ENCODE assay signal across 8 cellular contexts in the genomic region with DNA sequence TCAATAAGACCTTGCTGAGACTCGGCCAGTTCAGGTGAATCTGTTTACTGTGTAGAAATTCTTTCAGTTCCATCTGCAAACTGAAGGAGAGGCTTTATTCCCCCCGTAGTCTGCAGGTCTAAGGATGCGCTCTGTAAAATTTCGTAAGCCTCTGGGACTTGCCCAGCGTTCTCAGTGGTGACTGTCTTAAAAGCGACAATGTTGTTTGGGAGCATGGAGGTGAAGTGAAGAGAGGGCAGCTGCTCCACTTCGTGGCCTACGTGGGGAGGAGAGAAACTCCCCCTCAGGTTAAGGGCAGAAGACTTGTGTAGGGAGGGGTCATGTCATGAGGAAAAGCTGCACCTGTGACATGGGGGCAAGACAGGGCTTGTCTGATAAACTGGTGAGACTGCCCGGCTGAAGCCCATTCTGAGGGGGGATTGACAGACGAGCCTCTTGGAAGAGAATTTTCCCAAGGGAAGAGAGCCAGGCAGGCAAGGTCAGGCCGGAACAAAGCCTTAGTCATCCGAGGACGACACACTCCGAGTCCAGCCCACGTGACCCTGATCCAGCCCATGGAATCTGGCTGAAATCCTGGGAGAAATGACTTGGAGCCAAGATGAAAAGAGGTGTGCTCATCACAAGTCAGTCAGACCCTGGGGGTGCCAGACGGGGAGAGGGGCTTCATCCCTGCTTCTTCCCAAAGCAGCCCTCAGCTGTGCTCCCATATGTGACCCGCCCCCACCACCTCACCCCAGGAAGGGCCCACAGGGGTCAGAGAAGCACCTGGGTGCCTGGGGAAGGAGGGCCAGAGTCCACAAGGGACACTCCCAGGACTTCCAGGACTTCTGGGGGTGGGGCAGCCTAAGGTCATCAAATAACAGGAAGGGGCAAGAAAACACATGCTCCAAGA.
DNase-seq lines count a peak whose midpoint lies in the region; ATAC-seq and TF ChIP-seq lines count a peak whose summit lies in the region.

No MANE protein-coding gene starts in this region.

- H3K27ac Mint-ChIP-seq in WTC11, result peak overlapping the region; percentile 52
- H3K27ac Mint-ChIP-seq in glutamatergic neuron (ENCODE audit: unreplicated experiment), result peak overlapping the region; percentile 6

- H3K9me3 Mint-ChIP-seq in WTC11 (peaks cover 26% of the 10 kb centered on the region), glutamatergic neuron (ENCODE audit: unreplicated experiment) (peaks cover 2% of the 10 kb centered on the region)

- CTCF ChIA-PET in WTC11 (lab: Charles Lee), result interaction anchor here (1.1 to 1.4 kb wide), 3 partner anchors 18 to 250 kb away, joined by 3 to 8 read pairs (median 4); no protein-coding TSS in a partner anchor

- H3K27me3 Mint-ChIP-seq in WTC11 (ENCODE audit: low read depth), result peaks cover 3% of the 10 kb centered on the region
- peaks cover 8% of the 10 kb centered on the region for H3K27me3 Mint-ChIP-seq in glutamatergic neuron (ENCODE audit: unreplicated experiment)

- no peak; the same call in 1 of the 2 replicates for ATAC-seq in WTC11
- ATAC-seq in activated CD4-positive, CD25-positive, alpha-beta regulatory T cell treated with anti-CD3 and anti-CD28 coated beads, Interleukin-2, amount 50 U/mL, for 24 hours, result no peak

- H3K4me3 Mint-ChIP-seq in WTC11, result no peak overlapping the region
- H3K4me3 Mint-ChIP-seq in glutamatergic neuron (ENCODE audit: unreplicated experiment), result peak overlapping the region; percentile 40

- H3K4me1 Mint-ChIP-seq in WTC11, result peaks cover 28% of the 10 kb centered on the region
- peaks cover 28% of the 10 kb centered on the region for H3K4me1 Mint-ChIP-seq in glutamatergic neuron (ENCODE audit: low read depth, unreplicated experiment)

- POLR2A ChIA-PET in WTC11 (lab: Charles Lee), result no interaction called here

- TF ChIP-seq CTCF in WTC11 (IDR thresholded peaks at IDR 0.05) (no peak), glutamatergic neuron (IDR thresholded peaks at IDR 0.05; ENCODE audit: partially characterized antibody, unreplicated experiment) (no peak), GM13976 (IDR thresholded peaks at IDR 0.05; ENCODE audit: borderline replicate concordance, control extremely low read depth, extremely low read depth, insufficient read depth, missing control alignments) (no peak)

- in situ Hi-C loops in GM13976 (cut with MboI; ENCODE audit: low sequenced_read_pairs, unreplicated experiment), result no loop called here

- H3K36me3 Mint-ChIP-seq in WTC11, result peaks cover 25% of the 10 kb centered on the region
- peaks cover 4% of the 10 kb centered on the region for H3K36me3 Mint-ChIP-seq in glutamatergic neuron (ENCODE audit: unreplicated experiment)

- DNase-seq in H4 (ENCODE audit: low spot score), result peak; percentile 84
- DNase-seq in WTC11 (ENCODE audit: low spot score), result no peak
- DNase-seq in glutamatergic neuron, result peak; percentile 47
- DNase-seq in pons (ENCODE audit: low spot score), result peak; percentile 77
- no peak for DNase-seq in DMS153 (lab: John Stamatoyannopoulos, UW)
- no peak for DNase-seq in GM13976 (ENCODE audit: low spot score)
- no peak for DNase-seq in NCI-H345 (lab: John Stamatoyannopoulos, UW)

TF ChIP-seq in WTC11, 78 proteins besides CTCF, POLR2A, EP300 and RAD21:
- TF ChIP-seq GABPB1 (CRISPR knock-in tag; IDR thresholded peaks at IDR 0.05), result peak; percentile 44; the same call in 1 of the 2 replicates
- TF ChIP-seq, protein P1, sequence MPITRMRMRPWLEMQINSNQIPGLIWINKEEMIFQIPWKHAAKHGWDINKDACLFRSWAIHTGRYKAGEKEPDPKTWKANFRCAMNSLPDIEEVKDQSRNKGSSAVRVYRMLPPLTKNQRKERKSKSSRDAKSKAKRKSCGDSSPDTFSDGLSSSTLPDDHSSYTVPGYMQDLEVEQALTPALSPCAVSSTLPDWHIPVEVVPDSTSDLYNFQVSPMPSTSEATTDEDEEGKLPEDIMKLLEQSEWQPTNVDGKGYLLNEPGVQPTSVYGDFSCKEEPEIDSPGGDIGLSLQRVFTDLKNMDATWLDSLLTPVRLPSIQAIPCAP (CRISPR knock-in tag; IDR thresholded peaks at IDR 0.05), result no peak

Comparison
In these comparisons a context has a peak if more than half of its experiments do, and no peak if none do; other contexts are left out.
1. DNase-seq: peak in H4 (single experiment), glutamatergic neuron (single experiment) and pons (single experiment); none in WTC11 (single experiment), DMS153 (single experiment), GM13976 (single experiment) and NCI-H345 (single experiment).